8 cellular contexts compared by ENCODE assay signal in the genomic region with DNA sequence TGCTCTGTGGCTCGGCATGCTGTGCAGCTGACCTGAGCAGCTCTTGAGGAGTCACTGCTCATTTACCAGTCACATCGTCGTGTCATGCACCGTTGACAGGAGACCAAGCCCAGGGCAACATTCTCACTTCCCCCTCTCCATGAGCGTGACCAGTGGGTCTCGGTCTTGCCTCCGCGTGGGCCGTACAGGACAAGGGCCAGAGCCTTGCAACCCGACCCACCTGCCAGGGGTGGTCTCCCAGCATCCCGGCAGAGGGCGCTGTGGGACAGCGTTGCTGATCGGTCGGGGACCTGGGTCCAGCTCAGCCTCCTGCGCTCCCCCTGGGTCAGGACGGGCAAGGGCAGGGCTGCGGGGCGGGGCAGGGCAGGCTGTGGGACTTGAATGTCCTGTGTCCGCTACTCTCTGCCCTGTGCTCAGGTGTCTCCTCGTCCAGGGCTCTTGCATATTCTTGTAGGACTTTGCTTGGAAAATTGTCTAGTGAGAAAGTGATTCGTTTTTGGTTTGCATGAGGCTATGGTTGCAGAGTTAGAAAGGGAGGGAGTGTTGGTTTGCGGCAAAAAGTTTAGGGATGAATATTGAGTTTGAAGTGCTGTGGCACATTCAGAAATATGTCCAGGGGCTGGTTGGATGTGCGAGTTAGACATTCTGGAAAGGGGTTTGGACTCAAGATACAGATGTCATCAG. TPM values are rescaled to one million over a fixed set of nuclear protein-coding genes. Genes with fewer than 3 reads are reported as not detected.
DNase-seq lines count a peak whose midpoint lies in the region; ATAC-seq and TF ChIP-seq lines count a peak whose summit lies in the region.

No MANE protein-coding gene starts in this region.

- POLR2A ChIA-PET in CD8-positive, alpha-beta T cell (lab: Charles Lee), result interaction anchor here (0.6 to 1.9 kb wide), 9 partner anchors 11 to 1881 kb away, joined by 3 to 19 read pairs (median 3); partner anchors contain the start of genes EIF4G2 and ZBED5

- no peaks in the 10 kb centered on the region for H3K9me3 Mint-ChIP-seq in CD8-positive, alpha-beta T cell
- no peaks in the 10 kb centered on the region for H3K9me3 Mint-ChIP-seq in naive B cell
- H3K9me3 Mint-ChIP-seq in stimulated activated effector memory CD8-positive, alpha-beta T cell treated with anti-CD3 and anti-CD28 coated beads, Interleukin-12 subunit alpha, Interleukin-12 subunit beta, amount 100 ng/mL, for 72 hours, result no peaks in the 10 kb centered on the region

- no peak overlapping the region for H3K4me3 Mint-ChIP-seq in CD8-positive, alpha-beta T cell
- peak overlapping the region in 7 of 8 donors; percentile 3 to 65 (median 36) for H3K4me3 Mint-ChIP-seq in naive B cell
- peak overlapping the region; percentile 2 for H3K4me3 Mint-ChIP-seq in stimulated activated effector memory CD8-positive, alpha-beta T cell treated with anti-CD3 and anti-CD28 coated beads, Interleukin-12 subunit alpha, Interleukin-12 subunit beta, amount 100 ng/mL, for 72 hours

- H3K9me3 ChIP-seq in CD8-positive, alpha-beta T cell (ENCODE audit: low read length), result no peaks in the 10 kb centered on the region
- no peaks in the 10 kb centered on the region for H3K9me3 ChIP-seq in NT2/D1 (ENCODE audit: insufficient read depth, low read length)

- H3K27me3 Mint-ChIP-seq in CD8-positive, alpha-beta T cell (ENCODE audit: low read depth), result peaks cover 3% of the 10 kb centered on the region
- H3K27me3 Mint-ChIP-seq in naive B cell, result no peaks in the 10 kb centered on the region

- H3K4me3 ChIP-seq in CD8-positive, alpha-beta T cell (ENCODE audit: low read depth, low read length), result no peak overlapping the region
- no peak overlapping the region for H3K4me3 ChIP-seq in NT2/D1 (ENCODE audit: insufficient read length, low read depth)
- peak overlapping the region; percentile 23 for H3K4me3 ChIP-seq in epithelial cell of proximal tubule (ENCODE audit: low read depth, low read length)

- no peaks in the 10 kb centered on the region for H3K27me3 ChIP-seq in CD8-positive, alpha-beta T cell (ENCODE audit: insufficient read depth, low read length)
- H3K27me3 ChIP-seq in NT2/D1 (ENCODE audit: insufficient read depth, insufficient read length), result no peaks in the 10 kb centered on the region

- H3K4me1 ChIP-seq in CD8-positive, alpha-beta T cell (ENCODE audit: insufficient read depth, low read length), result peaks cover 25% of the 10 kb centered on the region
- no peaks in the 10 kb centered on the region for H3K4me1 ChIP-seq in NT2/D1 (ENCODE audit: insufficient read depth, insufficient read length)

- TF ChIP-seq CTCF in CD8-positive, alpha-beta T cell (IDR thresholded peaks at IDR 0.05), result peak; percentile 90
- TF ChIP-seq CTCF in epithelial cell of proximal tubule (conservative IDR thresholded peaks at IDR 0.05; ENCODE audit: low read depth, low read length), result peak; percentile 87

- H3K36me3 Mint-ChIP-seq in CD8-positive, alpha-beta T cell, result peaks cover 21% of the 10 kb centered on the region
- H3K36me3 Mint-ChIP-seq in naive B cell, result peaks cover 0 to 6% of the 10 kb centered on the region in 2 donors
- peaks cover 32% of the 10 kb centered on the region for H3K36me3 Mint-ChIP-seq in stimulated activated effector memory CD8-positive, alpha-beta T cell treated with anti-CD3 and anti-CD28 coated beads, Interleukin-12 subunit alpha, Interleukin-12 subunit beta, amount 100 ng/mL, for 72 hours

- H3K27ac Mint-ChIP-seq in CD8-positive, alpha-beta T cell, result no peak overlapping the region
- peak overlapping the region in 4 of 6 donors; percentile 9 to 63 (median 18) for H3K27ac Mint-ChIP-seq in naive B cell
- H3K27ac Mint-ChIP-seq in stimulated activated effector memory CD8-positive, alpha-beta T cell treated with anti-CD3 and anti-CD28 coated beads, Interleukin-12 subunit alpha, Interleukin-12 subunit beta, amount 100 ng/mL, for 72 hours, result no peak overlapping the region

- H3K4me1 Mint-ChIP-seq in CD8-positive, alpha-beta T cell (ENCODE audit: low read depth), result peaks cover 31% of the 10 kb centered on the region
- peaks cover 18 to 34% (median 26%) of the 10 kb centered on the region in 3 donors for H3K4me1 Mint-ChIP-seq in naive B cell
- H3K4me1 Mint-ChIP-seq in stimulated activated effector memory CD8-positive, alpha-beta T cell treated with anti-CD3 and anti-CD28 coated beads, Interleukin-12 subunit alpha, Interleukin-12 subunit beta, amount 100 ng/mL, for 72 hours, result peaks cover 18% of the 10 kb centered on the region

- ATAC-seq in CD8-positive, alpha-beta T cell, result peak; percentile 88
- ATAC-seq in GM19438 (IDR thresholded peaks at IDR 0.05; ENCODE audit: low read depth, unreplicated experiment) (peak; percentile 92), HG03565 (IDR thresholded peaks at IDR 0.05; ENCODE audit: unreplicated experiment) (peak; percentile 87), naive B cell (ENCODE audit: low read depth in 2 of 2) (peak; percentile 97)
- peak; percentile 94 for ATAC-seq in stimulated activated effector memory CD8-positive, alpha-beta T cell treated with anti-CD3 and anti-CD28 coated beads, Interleukin-12 subunit alpha, Interleukin-12 subunit beta, amount 100 ng/mL, for 72 hours

- no peak overlapping the region for H3K27ac ChIP-seq in CD8-positive, alpha-beta T cell (ENCODE audit: low read depth, low read length)

- H3K9ac ChIP-seq in NT2/D1 (ENCODE audit: insufficient read length, low read depth), result no peak overlapping the region

- CTCF ChIA-PET in CD8-positive, alpha-beta T cell (lab: Charles Lee), result interaction anchor here (0.5 to 8.8 kb wide), 48 partner anchors 9 to 995 kb away, joined by 3 to 114 read pairs (median 4); partner anchors contain the start of gene EIF4G2

- intact Hi-C loops in CD8-positive, alpha-beta T cell (cut with DNase I, micrococcal nuclease), result loop anchor here (1.0 to 5.0 kb wide), 8 partner anchors 114 to 995 kb away; no protein-coding TSS in a partner anchor

- peaks cover 12% of the 10 kb centered on the region for H3K36me3 ChIP-seq in CD8-positive, alpha-beta T cell (ENCODE audit: insufficient read depth, low read length)
- H3K36me3 ChIP-seq in NT2/D1 (ENCODE audit: insufficient read depth, insufficient read length, low read length), result peaks cover 17% of the 10 kb centered on the region

- peak; percentile 65 to 91 (median 86) for DNase-seq in CD8-positive, alpha-beta T cell
- DNase-seq in NT2/D1 (ENCODE audit: low read depth, low spot score) (peak; percentile 67), epithelial cell of proximal tubule (ENCODE audit: low read depth) (no peak), naive B cell (peak; percentile 82)
- peak; percentile 47 for DNase-seq in activated CD8-positive, alpha-beta memory T cell treated with anti-CD3 and anti-CD28 coated beads, Interleukin-2, amount 50 U/mL, for 24 hours (ENCODE audit: extremely low read depth)
- peak; percentile 92 to 94 for DNase-seq in stimulated activated effector memory CD8-positive, alpha-beta T cell treated with anti-CD3 and anti-CD28 coated beads, Interleukin-12 subunit alpha, Interleukin-12 subunit beta, amount 100 ng/mL, for 72 hours (ENCODE audit: low spot score in 2 of 2)

RNA-seq across cellular contexts. Expression of gene EIF4G2, which starts 16.2 kb away (rescaled TPM):
- 1,000 to 10,000 TPM; 1,089 to 1,144 TPM for total RNA-seq in CD8-positive, alpha-beta T cell
- total RNA-seq in epithelial cell of proximal tubule, result 528 and 712 TPM in 2 replicates
- 100 to 1,000 TPM; 536 to 677 (median 589) TPM for polyA plus RNA-seq in naive B cell (ENCODE audit: low read depth in 6 of 6)

RNA-seq across cellular contexts. Expression of gene CTR9, which starts 41.5 kb away (rescaled TPM):
- 10 to 100 TPM; 45.9 to 49.2 TPM for total RNA-seq in CD8-positive, alpha-beta T cell
- total RNA-seq in epithelial cell of proximal tubule, result 20.5 and 25.0 TPM in 2 replicates
- 10 to 100 TPM; 29.0 to 67.9 (median 59.0) TPM for polyA plus RNA-seq in naive B cell (ENCODE audit: low read depth in 6 of 6)

Comparison
In these comparisons a context has a peak if more than half of its experiments do, and no peak if none do; other contexts are left out.
1. H3K27ac Mint-ChIP-seq: peak in naive B cell (4 of 6); none in CD8-positive, alpha-beta T cell (single experiment) and stimulated activated effector memory CD8-positive, alpha-beta T cell treated with anti-CD3 and anti-CD28 coated beads, Interleukin-12 subunit alpha, Interleukin-12 subunit beta, amount 100 ng/mL, for 72 hours (single experiment).
2. Peak in every context shown above with its lines, with median percentiles within 50 percentile points of each other: ATAC-seq.